Comparison of ENCODE assay signal across 14 cellular contexts in genomic region chr13:85497652-85498051, GRCh38.
DNase-seq lines count a peak whose midpoint lies in the region; ATAC-seq, FAIRE-seq and TF ChIP-seq lines count a peak whose summit lies in the region.
"Had no signal": no experiment of that assay in that cellular context is flagged by ENCODE, and none has a peak within 500 bp of the region (broad histone marks: within the 10 kb centered on the region; RNA-seq: fewer than 3 reads in every experiment).

No MANE protein-coding gene starts in this region.

- peaks cover 19% of the 10 kb centered on the region for H3K4me1 Mint-ChIP-seq in osteocyte (ENCODE audit: unreplicated experiment)

- no peaks in the 10 kb centered on the region for H3K36me3 Mint-ChIP-seq in osteocyte (ENCODE audit: unreplicated experiment)

- H3K27ac Mint-ChIP-seq in osteocyte (ENCODE audit: unreplicated experiment), result peak overlapping the region; percentile 70
- H3K27ac Mint-ChIP-seq: activated naive CD4-positive, alpha-beta T cell treated with anti-CD3 and anti-CD28 coated beads for 36 hours had no signal

- no peak for FAIRE-seq in GM12891 (lab: Jason Lieb, UNC)

- no peak overlapping the region for H3K4me3 Mint-ChIP-seq in osteocyte (ENCODE audit: unreplicated experiment)
- H3K4me3 Mint-ChIP-seq: activated naive CD4-positive, alpha-beta T cell treated with anti-CD3 and anti-CD28 coated beads for 36 hours had no signal

- TF ChIP-seq POLR2A in GM12891 (IDR thresholded peaks at IDR 0.05; ENCODE audit: low read depth, low read length), result no peak

- no peak for TF ChIP-seq CTCF in osteocyte (IDR thresholded peaks at IDR 0.05)

- H3K27ac ChIP-seq in epithelial cell of prostate, result peak overlapping the region; percentile 60
- H3K27ac ChIP-seq: upper lobe of right lung had no signal

- no peak for ATAC-seq in GM21381 (IDR thresholded peaks at IDR 0.05; ENCODE audit: unreplicated experiment)
- ATAC-seq: upper lobe of right lung had no signal

- peaks cover under 1% of the 10 kb centered on the region for H3K9me3 Mint-ChIP-seq in osteocyte (ENCODE audit: unreplicated experiment)

- no peaks in the 10 kb centered on the region for H3K27me3 Mint-ChIP-seq in osteocyte (ENCODE audit: unreplicated experiment)

- DNase-seq in EL (peak; percentile 92), RKO (ENCODE audit: low spot score) (peak; percentile 58), epithelial cell of prostate (ENCODE audit: low read depth, low spot score) (peak; percentile 60), osteocyte (ENCODE audit: extremely low spot score, unreplicated experiment) (no peak), NCI-H146 treated with DMSO at 0.1 percent for 48 hours (lab: John Stamatoyannopoulos, UW; ENCODE audit: unreplicated experiment) (no peak), T-helper 9 cell (no peak), GM12891 (ENCODE audit: insufficient read length, low spot score) (no peak)
- DNase-seq: activated CD4-positive, alpha-beta T cell treated with anti-CD3 and anti-CD28 coated beads, Interleukin-2, amount 50 U/mL, for 48 hours; activated naive CD4-positive, alpha-beta T cell treated with anti-CD3 and anti-CD28 coated beads for 36 hours; DMS153; NCI-H1105 treated with DMSO at 0.1 percent for 48 hours; NCI-H69; upper lobe of right lung had no signal

TF ChIP-seq in GM12891, 5 proteins besides CTCF, POLR2A, EP300 and RAD21:
- TF ChIP-seq POU2F2 (IDR thresholded peaks at IDR 0.05; ENCODE audit: low read depth, low read length) (no peak), SPI1 (IDR thresholded peaks at IDR 0.05; ENCODE audit: low read depth, low read length) (no peak), TAF1 (IDR thresholded peaks at IDR 0.05; ENCODE audit: low read depth, low read length) (no peak), POLR2AphosphoS5 (IDR thresholded peaks at IDR 0.05; ENCODE audit: low read depth, low read length) (no peak), PAX5 (IDR thresholded peaks at IDR 0.05; ENCODE audit: insufficient read depth, low read length, severe bottlenecking) (no peak)

Comparison
In these comparisons a context has a peak if more than half of its experiments do, and no peak if none do; other contexts are left out.
1. DNase-seq: peak in EL (single experiment), RKO (single experiment) and epithelial cell of prostate (single experiment); none in osteocyte (single experiment), NCI-H146 treated with DMSO at 0.1 percent for 48 hours (single experiment), T-helper 9 cell (single experiment) and GM12891 (single experiment).